Comparison of ENCODE assay signal across 17 cellular contexts in genomic region chr3:136261826-136262225, GRCh38.
"Had no signal": no experiment of that assay in that cellular context is flagged by ENCODE, and none has a peak within 500 bp of the region (broad histone marks: within the 10 kb centered on the region; RNA-seq: fewer than 3 reads in every experiment).

No MANE protein-coding gene starts in this region.

- ATAC-seq: activated CD4-positive, CD25-positive, alpha-beta regulatory T cell treated with anti-CD3 and anti-CD28 coated beads, Interleukin-2, amount 50 U/mL, for 24 hours; activated naive CD8-positive, alpha-beta T cell treated with anti-CD3 and anti-CD28 coated beads, Interleukin-2, amount 50 U/mL, for 24 hours; left lobe of liver; natural killer cell treated with Interleukin-12 subunit alpha and Interleukin-12 subunit beta and Interleukin-15 and Interleukin-18, amount 100 ng/mL, for 72 hours; SK-N-SH treated with all-trans-retinoic acid at 6 μM for 48 hours had no signal

- H3K4me3 ChIP-seq: esophagus muscularis mucosa, ovary, Peyer's patch, transverse colon had no signal

- H3K27ac ChIP-seq: esophagus muscularis mucosa, Peyer's patch, transverse colon had no signal

- H3K27me3 Mint-ChIP-seq: activated naive CD8-positive, alpha-beta T cell treated with anti-CD3 and anti-CD28 coated beads, Interleukin-2, amount 50 U/mL, for 24 hours; memory B cell; natural killer cell treated with Interleukin-12 subunit alpha and Interleukin-12 subunit beta and Interleukin-15 and Interleukin-18, amount 100 ng/mL, for 72 hours had no signal

- H3K27me3 ChIP-seq: esophagus muscularis mucosa, ovary, Peyer's patch, transverse colon had no signal

- H3K36me3 ChIP-seq: ovary had no signal

- DNase-seq: activated CD4-positive, alpha-beta T cell treated with anti-CD3 and anti-CD28 coated beads, Interleukin-2, amount 50 U/mL, for 48 hours; activated gamma-delta T cell treated with Interleukin-2 at 50 U/mL for 16 hours; activated naive CD8-positive, alpha-beta T cell treated with anti-CD3 and anti-CD28 coated beads, Interleukin-2, amount 50 U/mL, for 24 hours; central memory CD4-positive, alpha-beta T cell; ovary; Peyer's patch; Right ventricle myocardium superior; stimulated activated CD4-positive, alpha-beta T cell treated with anti-CD3 and anti-CD28 coated beads, Interleukin-15, amount 100 ng/mL, for 24 hours; stimulated activated CD4-positive, alpha-beta T cell treated with anti-CD3 and anti-CD28 coated beads, Interleukin-4, amount 100 ng/mL, for 24 hours; transverse colon had no signal

- H3K4me1 Mint-ChIP-seq: activated naive CD8-positive, alpha-beta T cell treated with anti-CD3 and anti-CD28 coated beads, Interleukin-2, amount 50 U/mL, for 24 hours had no signal

- H3K9me3 Mint-ChIP-seq: activated naive CD8-positive, alpha-beta T cell treated with anti-CD3 and anti-CD28 coated beads, Interleukin-2, amount 50 U/mL, for 24 hours; memory B cell; natural killer cell treated with Interleukin-12 subunit alpha and Interleukin-12 subunit beta and Interleukin-15 and Interleukin-18, amount 100 ng/mL, for 72 hours; T-helper 1 cell treated with Interleukin-12 subunit alpha and Interleukin-12 subunit beta and Interleukin-4 antibody, amounts not matched to agents 30 μg/mL and 1 μg/mL, for 36 hours had no signal

- H3K4me3 Mint-ChIP-seq: activated naive CD8-positive, alpha-beta T cell treated with anti-CD3 and anti-CD28 coated beads, Interleukin-2, amount 50 U/mL, for 24 hours; memory B cell; natural killer cell treated with Interleukin-12 subunit alpha and Interleukin-12 subunit beta and Interleukin-15 and Interleukin-18, amount 100 ng/mL, for 72 hours; T-helper 1 cell treated with Interleukin-12 subunit alpha and Interleukin-12 subunit beta and Interleukin-4 antibody, amounts not matched to agents 30 μg/mL and 1 μg/mL, for 36 hours had no signal

- H3K4me1 ChIP-seq: esophagus muscularis mucosa, Peyer's patch, transverse colon had no signal

- H3K9me3 ChIP-seq: esophagus muscularis mucosa, ovary, Peyer's patch, transverse colon had no signal

- H3K27ac Mint-ChIP-seq: activated naive CD8-positive, alpha-beta T cell treated with anti-CD3 and anti-CD28 coated beads, Interleukin-2, amount 50 U/mL, for 24 hours; memory B cell; T-helper 1 cell treated with Interleukin-12 subunit alpha and Interleukin-12 subunit beta and Interleukin-4 antibody, amounts not matched to agents 30 μg/mL and 1 μg/mL, for 36 hours had no signal
